ENCODE assay signal across 8 cellular contexts in the genomic region with DNA sequence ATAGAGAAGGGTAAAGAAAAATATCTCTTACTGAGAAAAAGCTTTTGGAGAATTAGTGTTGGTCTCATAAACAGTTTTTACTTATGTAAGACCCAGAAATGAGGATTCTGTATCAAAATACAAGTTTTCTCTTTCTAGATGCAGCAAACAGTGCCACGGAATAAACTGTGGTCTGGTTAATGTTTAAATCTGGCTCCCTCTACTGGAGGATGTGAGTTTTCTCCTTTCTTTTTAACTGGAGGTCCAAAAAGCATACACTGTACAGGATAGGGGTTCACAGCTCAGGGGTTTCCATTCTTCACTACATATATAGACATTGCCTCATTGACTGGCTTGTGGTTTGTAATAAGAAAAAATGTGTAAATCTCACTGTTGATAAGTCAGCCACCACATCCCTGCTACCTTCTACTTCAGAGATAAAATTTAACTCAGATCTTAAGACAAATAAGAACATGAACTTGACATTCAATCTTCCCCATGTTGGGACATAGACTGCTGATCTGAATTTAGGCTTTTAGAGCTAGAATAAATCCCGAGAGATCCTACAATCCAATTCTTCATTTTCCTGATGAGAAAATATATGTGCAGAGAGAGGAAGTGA.
DNase-seq lines count a peak whose midpoint lies in the region; ATAC-seq and TF ChIP-seq lines count a peak whose summit lies in the region.

No MANE protein-coding gene starts in this region.

- ATAC-seq in GM18519 (IDR thresholded peaks at IDR 0.05; ENCODE audit: low FRiP score, unreplicated experiment) (peak; percentile 88), HG02943 (IDR thresholded peaks at IDR 0.05; ENCODE audit: low read depth, unreplicated experiment) (peak; percentile 75), WTC11 (peak; percentile 73), Right ventricle myocardium superior (ENCODE audit: poor library complexity) (peak; percentile 90)

- no peaks in the 10 kb centered on the region for H3K9me3 Mint-ChIP-seq in WTC11

- H3K27ac ChIP-seq in C4-2B = no peak overlapping the region

- POLR2A ChIA-PET in WTC11 (lab: Charles Lee) = no interaction called here

- no peaks in the 10 kb centered on the region for H3K36me3 Mint-ChIP-seq in WTC11

- no peaks in the 10 kb centered on the region for H3K27me3 Mint-ChIP-seq in WTC11 (ENCODE audit: low read depth)

- intact Hi-C loops in Right ventricle myocardium superior (cut with DNase I) = loop anchor here (10.0 kb wide), 1 partner anchor 495 kb away; no protein-coding TSS in a partner anchor

- peak; percentile 88 for TF ChIP-seq CTCF in C4-2B (conservative IDR thresholded peaks at IDR 0.05)
- TF ChIP-seq CTCF in WTC11 (IDR thresholded peaks at IDR 0.05) = peak; percentile 38

- DNase-seq in NCI-H2029 treated with DMSO at 0.1 percent for 48 hours (lab: John Stamatoyannopoulos, UW) (peak; percentile 69), WTC11 (ENCODE audit: low spot score) (no peak), Right ventricle myocardium superior (no peak), retina (peak; percentile 39), ureter (ENCODE audit: low spot score) (no peak)

- CTCF ChIA-PET in WTC11 (lab: Charles Lee) = interaction anchor here (0.6 to 3.1 kb wide), 7 partner anchors 11 to 497 kb away, joined by 3 to 14 read pairs (median 8); a partner anchor contains a TSS

- no peak overlapping the region for H3K27ac Mint-ChIP-seq in WTC11

- H3K4me3 Mint-ChIP-seq in WTC11 = no peak overlapping the region

- H3K4me1 Mint-ChIP-seq in WTC11 = peaks cover 15% of the 10 kb centered on the region

TF ChIP-seq in WTC11, 78 proteins besides CTCF, POLR2A, EP300 and RAD21:
- TF ChIP-seq, protein P1, sequence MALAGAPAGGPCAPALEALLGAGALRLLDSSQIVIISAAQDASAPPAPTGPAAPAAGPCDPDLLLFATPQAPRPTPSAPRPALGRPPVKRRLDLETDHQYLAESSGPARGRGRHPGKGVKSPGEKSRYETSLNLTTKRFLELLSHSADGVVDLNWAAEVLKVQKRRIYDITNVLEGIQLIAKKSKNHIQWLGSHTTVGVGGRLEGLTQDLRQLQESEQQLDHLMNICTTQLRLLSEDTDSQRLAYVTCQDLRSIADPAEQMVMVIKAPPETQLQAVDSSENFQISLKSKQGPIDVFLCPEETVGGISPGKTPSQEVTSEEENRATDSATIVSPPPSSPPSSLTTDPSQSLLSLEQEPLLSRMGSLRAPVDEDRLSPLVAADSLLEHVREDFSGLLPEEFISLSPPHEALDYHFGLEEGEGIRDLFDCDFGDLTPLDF (CRISPR knock-in tag; IDR thresholded peaks at IDR 0.05) = no peak
- TF ChIP-seq ZBTB21 (CRISPR knock-in tag; IDR thresholded peaks at IDR 0.05; ENCODE audit: borderline replicate concordance) (no peak), ELF4 (CRISPR knock-in tag; IDR thresholded peaks at IDR 0.05; ENCODE audit: low read depth) (no peak), FOXK1 (CRISPR knock-in tag; IDR thresholded peaks at IDR 0.05) (no peak), ZNF416 (CRISPR knock-in tag; IDR thresholded peaks at IDR 0.05) (no peak), SMAD3 (CRISPR knock-in tag; IDR thresholded peaks at IDR 0.05; ENCODE audit: borderline replicate concordance) (no peak), ZNF317 (CRISPR knock-in tag; IDR thresholded peaks at IDR 0.05; ENCODE audit: borderline replicate concordance, low read depth) (no peak), TEAD1 (CRISPR knock-in tag; IDR thresholded peaks at IDR 0.05) (no peak), TEAD4 (CRISPR knock-in tag; IDR thresholded peaks at IDR 0.05) (no peak), JUN (CRISPR knock-in tag; IDR thresholded peaks at IDR 0.05) (no peak)
- TF ChIP-seq, protein P2, sequence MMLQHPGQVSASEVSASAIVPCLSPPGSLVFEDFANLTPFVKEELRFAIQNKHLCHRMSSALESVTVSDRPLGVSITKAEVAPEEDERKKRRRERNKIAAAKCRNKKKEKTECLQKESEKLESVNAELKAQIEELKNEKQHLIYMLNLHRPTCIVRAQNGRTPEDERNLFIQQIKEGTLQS (CRISPR knock-in tag; conservative IDR thresholded peaks at IDR 0.05) = no peak
- TF ChIP-seq, protein P3, sequence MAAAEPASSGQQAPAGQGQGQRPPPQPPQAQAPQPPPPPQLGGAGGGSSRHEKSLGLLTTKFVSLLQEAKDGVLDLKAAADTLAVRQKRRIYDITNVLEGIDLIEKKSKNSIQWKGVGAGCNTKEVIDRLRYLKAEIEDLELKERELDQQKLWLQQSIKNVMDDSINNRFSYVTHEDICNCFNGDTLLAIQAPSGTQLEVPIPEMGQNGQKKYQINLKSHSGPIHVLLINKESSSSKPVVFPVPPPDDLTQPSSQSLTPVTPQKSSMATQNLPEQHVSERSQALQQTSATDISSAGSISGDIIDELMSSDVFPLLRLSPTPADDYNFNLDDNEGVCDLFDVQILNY (CRISPR knock-in tag; IDR thresholded peaks at IDR 0.05) = no peak
- TF ChIP-seq, protein P4, sequence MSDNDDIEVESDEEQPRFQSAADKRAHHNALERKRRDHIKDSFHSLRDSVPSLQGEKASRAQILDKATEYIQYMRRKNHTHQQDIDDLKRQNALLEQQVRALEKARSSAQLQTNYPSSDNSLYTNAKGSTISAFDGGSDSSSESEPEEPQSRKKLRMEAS (CRISPR knock-in tag; IDR thresholded peaks at IDR 0.05) = no peak
- TF ChIP-seq, protein P5, sequence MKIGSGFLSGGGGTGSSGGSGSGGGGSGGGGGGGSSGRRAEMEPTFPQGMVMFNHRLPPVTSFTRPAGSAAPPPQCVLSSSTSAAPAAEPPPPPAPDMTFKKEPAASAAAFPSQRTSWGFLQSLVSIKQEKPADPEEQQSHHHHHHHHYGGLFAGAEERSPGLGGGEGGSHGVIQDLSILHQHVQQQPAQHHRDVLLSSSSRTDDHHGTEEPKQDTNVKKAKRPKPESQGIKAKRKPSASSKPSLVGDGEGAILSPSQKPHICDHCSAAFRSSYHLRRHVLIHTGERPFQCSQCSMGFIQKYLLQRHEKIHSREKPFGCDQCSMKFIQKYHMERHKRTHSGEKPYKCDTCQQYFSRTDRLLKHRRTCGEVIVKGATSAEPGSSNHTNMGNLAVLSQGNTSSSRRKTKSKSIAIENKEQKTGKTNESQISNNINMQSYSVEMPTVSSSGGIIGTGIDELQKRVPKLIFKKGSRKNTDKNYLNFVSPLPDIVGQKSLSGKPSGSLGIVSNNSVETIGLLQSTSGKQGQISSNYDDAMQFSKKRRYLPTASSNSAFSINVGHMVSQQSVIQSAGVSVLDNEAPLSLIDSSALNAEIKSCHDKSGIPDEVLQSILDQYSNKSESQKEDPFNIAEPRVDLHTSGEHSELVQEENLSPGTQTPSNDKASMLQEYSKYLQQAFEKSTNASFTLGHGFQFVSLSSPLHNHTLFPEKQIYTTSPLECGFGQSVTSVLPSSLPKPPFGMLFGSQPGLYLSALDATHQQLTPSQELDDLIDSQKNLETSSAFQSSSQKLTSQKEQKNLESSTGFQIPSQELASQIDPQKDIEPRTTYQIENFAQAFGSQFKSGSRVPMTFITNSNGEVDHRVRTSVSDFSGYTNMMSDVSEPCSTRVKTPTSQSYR (CRISPR knock-in tag; IDR thresholded peaks at IDR 0.05) = no peak
- TF ChIP-seq, protein P6, sequence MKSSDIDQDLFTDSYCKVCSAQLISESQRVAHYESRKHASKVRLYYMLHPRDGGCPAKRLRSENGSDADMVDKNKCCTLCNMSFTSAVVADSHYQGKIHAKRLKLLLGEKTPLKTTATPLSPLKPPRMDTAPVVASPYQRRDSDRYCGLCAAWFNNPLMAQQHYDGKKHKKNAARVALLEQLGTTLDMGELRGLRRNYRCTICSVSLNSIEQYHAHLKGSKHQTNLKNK (CRISPR knock-in tag; IDR thresholded peaks at IDR 0.05) = no peak
- TF ChIP-seq, protein P7, sequence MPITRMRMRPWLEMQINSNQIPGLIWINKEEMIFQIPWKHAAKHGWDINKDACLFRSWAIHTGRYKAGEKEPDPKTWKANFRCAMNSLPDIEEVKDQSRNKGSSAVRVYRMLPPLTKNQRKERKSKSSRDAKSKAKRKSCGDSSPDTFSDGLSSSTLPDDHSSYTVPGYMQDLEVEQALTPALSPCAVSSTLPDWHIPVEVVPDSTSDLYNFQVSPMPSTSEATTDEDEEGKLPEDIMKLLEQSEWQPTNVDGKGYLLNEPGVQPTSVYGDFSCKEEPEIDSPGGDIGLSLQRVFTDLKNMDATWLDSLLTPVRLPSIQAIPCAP (CRISPR knock-in tag; IDR thresholded peaks at IDR 0.05) = no peak

Comparison
In these comparisons a context has a peak if more than half of its experiments do, and no peak if none do; other contexts are left out.
1. DNase-seq: peak in NCI-H2029 treated with DMSO at 0.1 percent for 48 hours (single experiment) and retina (single experiment); none in WTC11 (single experiment), Right ventricle myocardium superior (single experiment) and ureter (single experiment).
2. Peak in every context shown above with its lines, with median percentiles within 50 percentile points of each other: ATAC-seq.